Comparison of ENCODE assay signal across 25 cellular contexts in the genomic region with DNA sequence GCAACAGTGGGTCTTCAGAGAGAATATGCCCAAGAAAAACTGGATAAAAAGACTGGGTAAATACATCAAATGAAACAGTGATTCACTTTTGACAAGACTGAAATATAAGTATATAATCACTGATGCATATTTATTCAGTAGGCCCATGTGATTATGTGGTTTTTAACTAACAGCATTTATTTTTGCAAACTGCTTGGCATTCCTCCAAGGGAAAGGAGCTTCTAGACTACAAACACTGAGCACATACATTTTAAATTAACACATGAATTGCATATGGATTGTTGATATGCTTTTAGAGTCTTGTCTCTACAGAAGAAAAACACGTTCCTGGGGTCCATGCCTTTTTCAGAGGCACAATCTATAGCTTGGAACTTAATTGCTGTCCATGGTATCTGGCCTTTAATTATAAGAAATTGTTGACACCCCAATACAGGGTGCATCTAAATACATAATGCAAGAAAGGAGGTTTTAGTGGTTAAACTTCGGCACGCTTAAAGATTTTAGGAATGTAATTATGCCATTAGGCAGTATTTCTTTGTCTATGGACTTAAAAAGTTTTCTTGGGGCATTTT.
A peak's percentile ranks its signal among the peaks of the same experiment; 100 is the strongest.
DNase-seq lines count a peak whose midpoint lies in the region; ATAC-seq and TF ChIP-seq lines count a peak whose summit lies in the region.
"Had no signal": no experiment of that assay in that cellular context is flagged by ENCODE, and none has a peak within 500 bp of the region (broad histone marks: within the 10 kb centered on the region; RNA-seq: fewer than 3 reads in every experiment).

No MANE protein-coding gene starts in this region.

- DNase-seq in DMS 273 (lab: John Stamatoyannopoulos, UW; ENCODE audit: unreplicated experiment) (peak; percentile 41), DMS 273 treated with DMSO at 0.1 percent for 48 hours (lab: John Stamatoyannopoulos, UW) (no peak), NCI-H1436 treated with DMSO at 0.1 percent for 48 hours (lab: John Stamatoyannopoulos, UW) (peak; percentile 20), astrocyte of the hippocampus (ENCODE audit: low read depth, low spot score) (peak; percentile 16), inferior parietal cortex (ENCODE audit: extremely low spot score) (peak; percentile 29), tibial artery (no peak), NCI-H510A (lab: John Stamatoyannopoulos, UW) (no peak)
- DNase-seq: activated CD4-positive, alpha-beta T cell treated with anti-CD3 and anti-CD28 coated beads, Interleukin-2, amount 10 ng/mL, durations not matched to agents 7 days and 5 days; activated CD8-positive, alpha-beta memory T cell treated with anti-CD3 and anti-CD28 coated beads, Interleukin-2, amount 50 U/mL, for 4 hours; Caco-2; erythroblast; GOT3; left colon; MM.1S; naive thymus-derived CD8-positive, alpha-beta T cell; NCI-H1417 treated with DMSO at 0.1 percent for 48 hours; NCI-H226; stimulated activated CD4-positive, alpha-beta T cell treated with anti-CD3 and anti-CD28 coated beads, Interleukin-12 subunit alpha, Interleukin-12 subunit beta, amount 100 ng/mL, for 4 hours; stomach; upper lobe of left lung had no signal

- intact Hi-C loops in tibial artery (cut with DNase I; ENCODE audit: low total_unique reads): no loop called here

- no peak overlapping the region for H3K27ac ChIP-seq in tibial artery
- H3K27ac ChIP-seq: 22Rv1, right atrium auricular region, SJSA1, stomach, upper lobe of left lung had no signal

- no peaks in the 10 kb centered on the region for H3K36me3 ChIP-seq in tibial artery
- H3K36me3 ChIP-seq: right atrium auricular region, SJSA1, stomach, upper lobe of left lung had no signal

- no peak for ATAC-seq in GM18867 (IDR thresholded peaks at IDR 0.05; ENCODE audit: unreplicated experiment)
- ATAC-seq: activated T-helper 17 cell treated with anti-CD3 and anti-CD28 coated beads, Interleukin-2, amount 50 U/mL, for 72 hours; left colon; naive thymus-derived CD8-positive, alpha-beta T cell had no signal

- no peaks in the 10 kb centered on the region for H3K4me1 ChIP-seq in tibial artery
- H3K4me1 ChIP-seq: Caco-2, right atrium auricular region, SJSA1, stomach, upper lobe of left lung had no signal

- H3K27me3 ChIP-seq in tibial artery: no peaks in the 10 kb centered on the region
- H3K27me3 ChIP-seq: right atrium auricular region, SJSA1, stomach, upper lobe of left lung had no signal

- no peak overlapping the region for H3K4me3 ChIP-seq in tibial artery
- H3K4me3 ChIP-seq: right atrium auricular region, SJSA1, stomach, upper lobe of left lung had no signal

- no peak for TF ChIP-seq CTCF in tibial artery (IDR thresholded peaks at IDR 0.05)

- H3K9me3 ChIP-seq in tibial artery: no peaks in the 10 kb centered on the region
- H3K9me3 ChIP-seq: Caco-2, right atrium auricular region, SJSA1, stomach, upper lobe of left lung had no signal

Comparison
In these comparisons a context has a peak if more than half of its experiments do, and no peak if none do; other contexts are left out.
1. DNase-seq: peak in DMS 273 (single experiment), NCI-H1436 treated with DMSO at 0.1 percent for 48 hours (single experiment), astrocyte of the hippocampus (single experiment) and inferior parietal cortex (single experiment); none in DMS 273 treated with DMSO at 0.1 percent for 48 hours (single experiment), tibial artery (0 of 2) and NCI-H510A (single experiment).